ENCODE assay signal across 26 cellular contexts in genomic region chr6:47434372-47435253, GRCh38. TPM values are rescaled to one million over a fixed set of nuclear protein-coding genes. Genes with fewer than 3 reads are reported as not detected.
DNase-seq lines count a peak whose midpoint lies in the region; ATAC-seq, FAIRE-seq and TF ChIP-seq lines count a peak whose summit lies in the region.
"Had no signal": no experiment of that assay in that cellular context is flagged by ENCODE, and none has a peak within 500 bp of the region (broad histone marks: within the 10 kb centered on the region; RNA-seq: fewer than 3 reads in every experiment).

No MANE protein-coding gene starts in this region.

- TF ChIP-seq CTCF in HCT116 (IDR thresholded peaks at IDR 0.05 in 2 of 3, conservative IDR thresholded peaks at IDR 0.05 in 1 of 3; ENCODE audit: borderline replicate concordance in 1 of 3, insufficient read depth in 1 of 3, low read depth in 2 of 3, low read length in 2 of 3), result 0 out of 6 replicates have a peak, but pooled peaks of 1 of the 3 experiments have one; percentile 9
- TF ChIP-seq CTCF in OCI-LY7 (conservative IDR thresholded peaks at IDR 0.05; ENCODE audit: low read length), result no peak
- no peak for TF ChIP-seq CTCF in left lung (IDR thresholded peaks at IDR 0.05)

- H3K4me1 ChIP-seq in HCT116 (ENCODE audit: control insufficient read depth in 1 of 2, insufficient read depth in 2 of 2, low read length in 2 of 2) (peaks cover 0 to 6% of the 10 kb centered on the region in 2 experiments; a peak in 1 of 4 replicates), OCI-LY7 (ENCODE audit: insufficient read depth, low read length, poor library complexity, severe bottlenecking) (peaks cover 33% of the 10 kb centered on the region), left lung (no peaks in the 10 kb centered on the region), small intestine (ENCODE audit: control insufficient read depth in 2 of 2, insufficient read depth in 1 of 2, low read depth in 1 of 2, low read length in 1 of 2) (peaks cover 0 to 3% of the 10 kb centered on the region in 2 donors)
- H3K4me1 ChIP-seq: gastrocnemius medialis, neural progenitor cell, right atrium auricular region, SJCRH30, thyroid gland, vagina had no signal

- TF ChIP-seq POLR2A in HCT116 (IDR thresholded peaks at IDR 0.05; ENCODE audit: borderline replicate concordance, extremely low read depth, insufficient read depth, insufficient read length), result no peak

- H3K4me3 ChIP-seq in HCT116 (replicated peaks in 1 of 2; ENCODE audit: low read depth in 1 of 2, low read length in 2 of 2) (no peak overlapping the region), OCI-LY7 (ENCODE audit: low read depth, low read length, poor library complexity, severe bottlenecking) (no peak overlapping the region), left lung (no peak overlapping the region), small intestine (ENCODE audit: low read depth in 1 of 2, low read length in 2 of 2) (no peak overlapping the region)
- H3K4me3 ChIP-seq: gastrocnemius medialis, neural progenitor cell, right atrium auricular region, SJCRH30, thyroid gland, vagina had no signal

- 11 to 31% (median 15%) methylated on average over 2 of the region's 2 CpGs for WGBS in small intestine, 3 donors

- H2AFZ ChIP-seq in HCT116 (ENCODE audit: low read depth, low read length, poor library complexity, severe bottlenecking) (peak overlapping the region; percentile 32), OCI-LY7 (ENCODE audit: low read length) (peak overlapping the region; percentile 21; the same call in 1 of the 2 replicates)
- H2AFZ ChIP-seq: neural progenitor cell had no signal

- H3K27ac ChIP-seq in HCT116 (ENCODE audit: low read depth, low read length) (no peak overlapping the region), OCI-LY7 (ENCODE audit: low read depth, low read length, poor library complexity, severe bottlenecking) (no peak overlapping the region), left lung (no peak overlapping the region), small intestine (ENCODE audit: low read depth in 1 of 2, low read length in 1 of 2) (no peak overlapping the region)
- H3K27ac ChIP-seq: brain microvascular endothelial cell, gastrocnemius medialis, neural progenitor cell, right atrium auricular region, SJCRH30, thyroid gland, vagina had no signal

- POLR2A ChIA-PET in HCT116 (lab: Charles Lee), result no interaction called here
- POLR2A ChIA-PET in OCI-LY7 (lab: Charles Lee), result interaction anchor here (0.6 to 1.2 kb wide), 11 partner anchors 14 to 342 kb away, joined by 3 to 5 read pairs (median 3); partner anchors contain the start of gene CD2AP

- RAD21 ChIA-PET in HCT116 (lab: Charles Lee; ENCODE audit: low non-redundant PET in 1 of 2, low total read pairs in 2 of 2, uncharacterized antibody in 2 of 2, unreplicated experiment in 2 of 2), result no interaction called here

- ATAC-seq in HCT116 (no peak), left lung (peak; percentile 55)
- ATAC-seq: activated T-helper 17 cell treated with anti-CD3 and anti-CD28 coated beads, Interleukin-2, amount 50 U/mL, for 72 hours; gastrocnemius medialis had no signal

- H3K9me2 ChIP-seq in HCT116 (ENCODE audit: insufficient read depth), result no peaks in the 10 kb centered on the region
- no peaks in the 10 kb centered on the region for H3K9me2 ChIP-seq in OCI-LY7 (ENCODE audit: insufficient read depth, low read length)

- H3K9ac ChIP-seq in HCT116 (ENCODE audit: low read length), result no peak overlapping the region
- H3K9ac ChIP-seq: neural progenitor cell had no signal

- DNase-seq in HCT116 (ENCODE audit: low read depth, low spot score), result no peak
- no peak for DNase-seq in OCI-LY7 (ENCODE audit: low spot score)
- no peak for DNase-seq in left lung
- DNase-seq in small intestine, result peak; percentile 74
- DNase-seq in KG1 (lab: John Stamatoyannopoulos, UW), result no peak
- DNase-seq in GM03348 (ENCODE audit: low spot score), result no peak
- no peak for DNase-seq in NCI-H2171 (lab: John Stamatoyannopoulos, UW)
- DNase-seq: activated CD4-positive, alpha-beta T cell treated with anti-CD3 and anti-CD28 coated beads for 48 hours; activated naive CD4-positive, alpha-beta T cell treated with anti-CD3 and anti-CD28 coated beads, Interleukin-2, amount 10 ng/mL, durations not matched to agents 7 days and 5 days; brain microvascular endothelial cell; cerebellar nuclear complex; DMS79; gastrocnemius medialis; HCEC 1CT; NCI-H1694; NCI-H526; SJCRH30; stimulated activated CD8-positive, alpha-beta memory T cell treated with anti-CD3 and anti-CD28 coated beads, Interleukin-4, amount 100 ng/mL, for 48 hours; SW 1271; T-helper 9 cell; thyroid gland had no signal

- intact Hi-C loops in HCT116 (cut with micrococcal nuclease) (no loop called here), OCI-LY7 (cut with micrococcal nuclease; ENCODE audit: unreplicated experiment) (no loop called here), left lung (cut with DNase I) (no loop called here)

- FAIRE-seq in small intestine (lab: Jason Lieb, UNC), result no peak
- FAIRE-seq: G401.6 had no signal

- CTCF ChIA-PET in HCT116 (lab: Charles Lee), result interaction anchor here (1.0 kb wide), 1 partner anchor 43 kb away, joined by 3 read pairs; the partner anchor contains the start of gene CD2AP
- CTCF ChIA-PET in OCI-LY7 (lab: Charles Lee; ENCODE audit: unreplicated experiment), result interaction anchor here (0.8 kb wide), 1 partner anchor 71 kb away, joined by 3 read pairs; no protein-coding TSS in a partner anchor

- H3K79me2 ChIP-seq in HCT116 (ENCODE audit: insufficient read depth, low read length), result no peaks in the 10 kb centered on the region
- no peaks in the 10 kb centered on the region for H3K79me2 ChIP-seq in OCI-LY7 (ENCODE audit: insufficient read depth, low read depth, low read length)

- H4K20me1 ChIP-seq in HCT116 (ENCODE audit: insufficient read depth), result no peaks in the 10 kb centered on the region
- no peaks in the 10 kb centered on the region for H4K20me1 ChIP-seq in OCI-LY7 (ENCODE audit: insufficient read depth, low read length)

- H3K4me2 ChIP-seq in HCT116 (ENCODE audit: low read length) (no peak overlapping the region), OCI-LY7 (ENCODE audit: low read length) (no peak overlapping the region)
- H3K4me2 ChIP-seq: neural progenitor cell had no signal

- no peak for TF ChIP-seq RAD21 in HCT116 (IDR thresholded peaks at IDR 0.05; ENCODE audit: low read depth)

- H3K36me3 ChIP-seq in HCT116 (ENCODE audit: control insufficient read depth in 1 of 2, insufficient read depth in 2 of 2, low read length in 2 of 2) (no peaks in the 10 kb centered on the region), OCI-LY7 (ENCODE audit: insufficient read depth, low read length) (no peaks in the 10 kb centered on the region), left lung (no peaks in the 10 kb centered on the region), small intestine (ENCODE audit: control insufficient read depth in 2 of 2, insufficient read depth in 2 of 2, low read length in 2 of 2) (no peaks in the 10 kb centered on the region)
- H3K36me3 ChIP-seq: brain microvascular endothelial cell, gastrocnemius medialis, neural progenitor cell, right atrium auricular region, SJCRH30, thyroid gland, vagina had no signal

- H3K27me3 ChIP-seq in HCT116 (ENCODE audit: insufficient read depth, low read length) (no peaks in the 10 kb centered on the region), left lung (no peaks in the 10 kb centered on the region), small intestine (ENCODE audit: control insufficient read depth in 2 of 2, insufficient read depth in 2 of 2, low read length in 2 of 2) (no peaks in the 10 kb centered on the region)
- H3K27me3 ChIP-seq: brain microvascular endothelial cell, gastrocnemius medialis, neural progenitor cell, right atrium auricular region, SJCRH30, thyroid gland, vagina had no signal

- no TSS peak for BruUV-seq in HCT116 (replicated peaks; lab: Mats Ljungman, UMichigan)
- no TSS peak for BruUV-seq in OCI-LY7 (replicated peaks; lab: Mats Ljungman, UMichigan)

- H3K9me3 ChIP-seq in HCT116 (ENCODE audit: control insufficient read depth in 1 of 2, insufficient read depth in 1 of 2, low read depth in 1 of 2, low read length in 2 of 2), result no peaks in the 10 kb centered on the region
- H3K9me3 ChIP-seq in OCI-LY7 (ENCODE audit: low read length), result no peaks in the 10 kb centered on the region; the same call in 1 of the 2 replicates
- H3K9me3 ChIP-seq in left lung, result peaks cover 0 to 12% of the 10 kb centered on the region in 2 donors
- peaks cover 1% of the 10 kb centered on the region for H3K9me3 ChIP-seq in small intestine (ENCODE audit: control insufficient read depth, low read depth)
- H3K9me3 ChIP-seq: gastrocnemius medialis, SJCRH30, thyroid gland, vagina had no signal

TF ChIP-seq in HCT116, 20 proteins besides CTCF, POLR2A, EP300 and RAD21 (continues in another document):
- no peak for TF ChIP-seq YY1 (IDR thresholded peaks at IDR 0.05; ENCODE audit: extremely low read depth, insufficient replicate concordance, low read depth, low read length)
- TF ChIP-seq SRF (IDR thresholded peaks at IDR 0.05; ENCODE audit: low read depth), result no peak
- TF ChIP-seq SP1 (IDR thresholded peaks at IDR 0.05; ENCODE audit: low read depth), result no peak
- TF ChIP-seq SIN3A (IDR thresholded peaks at IDR 0.05; ENCODE audit: low read depth), result no peak
- TF ChIP-seq CEBPB (IDR thresholded peaks at IDR 0.05; ENCODE audit: low read depth), result no peak
- no peak for TF ChIP-seq ELF1 (IDR thresholded peaks at IDR 0.05; ENCODE audit: borderline replicate concordance, low read depth)
- TF ChIP-seq FOSL1 (IDR thresholded peaks at IDR 0.05; ENCODE audit: low read depth), result no peak
- no peak for TF ChIP-seq EZH2phosphoT487 (IDR thresholded peaks at IDR 0.05; ENCODE audit: borderline replicate concordance)

RNA-seq across cellular contexts. Expression of gene CD2AP, which starts 43.0 kb away (rescaled TPM):
- total RNA-seq in HCT116 (2021; ENCODE audit: unreplicated experiment), result 43.8 TPM
- polyA plus RNA-seq in HCT116 (2012), result 4.8 and 6.7 TPM in 2 replicates
- total RNA-seq in OCI-LY7 (2014; rRNA removed; shearing (Covaris generic)), result 26.6 and 30.0 TPM in 2 replicates
- total RNA-seq in OCI-LY7 (2022), result 58.0 and 61.7 TPM in 2 replicates
- 10 to 100 TPM; 38.8 to 46.0 TPM for total RNA-seq in left lung
- polyA plus RNA-seq in small intestine, result 10 to 100 TPM; 24.4 to 68.7 (median 59.4) TPM
